ENCODE assay signal across 8 cellular contexts in the genomic region with DNA sequence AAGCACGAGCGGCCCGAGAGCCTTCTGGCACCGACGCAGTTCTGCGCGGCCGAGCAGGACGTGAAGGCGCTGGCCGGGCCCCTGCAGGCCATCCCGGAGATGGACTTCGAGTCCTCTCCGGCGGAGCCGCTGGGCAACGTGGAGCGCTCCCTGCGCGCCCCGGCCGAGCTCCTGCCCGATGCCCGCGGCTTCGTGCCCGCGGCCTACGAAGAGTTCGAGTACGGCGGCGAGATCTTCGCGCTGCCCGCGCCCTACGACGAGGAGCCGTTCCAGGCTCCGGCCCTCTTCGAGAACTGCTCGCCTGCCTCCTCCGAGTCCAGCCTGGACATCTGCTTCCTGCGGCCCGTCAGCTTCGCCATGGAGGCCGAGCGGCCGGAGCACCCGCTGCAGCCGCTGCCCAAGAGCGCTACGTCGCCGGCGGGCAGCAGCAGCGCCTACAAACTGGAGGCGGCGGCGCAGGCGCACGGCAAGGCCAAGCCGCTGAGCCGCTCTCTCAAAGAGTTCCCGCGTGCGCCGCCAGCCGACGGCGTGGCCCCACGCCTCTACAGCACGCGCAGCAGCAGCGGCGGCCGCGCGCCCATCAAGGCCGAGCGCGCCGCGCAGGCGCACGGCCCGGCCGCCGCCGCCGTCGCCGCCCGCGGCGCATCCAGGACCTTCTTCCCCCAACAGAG.
DNase-seq lines count a peak whose midpoint lies in the region; ATAC-seq and TF ChIP-seq lines count a peak whose summit lies in the region.

No MANE protein-coding gene starts in this region.

- CTCF ChIA-PET in activated CD8-positive, alpha-beta T cell treated with anti-CD3 and anti-CD28 coated beads for 36 hours (lab: Charles Lee), result interaction anchor here (0.8 to 3.5 kb wide), 4 partner anchors 13 to 279 kb away, joined by 3 to 13 read pairs (median 8); no protein-coding TSS in a partner anchor

- ATAC-seq in HG02943 (IDR thresholded peaks at IDR 0.05; ENCODE audit: low read depth, unreplicated experiment) (peak; percentile 76), HG03378 (IDR thresholded peaks at IDR 0.05; ENCODE audit: unreplicated experiment) (no peak)
- ATAC-seq in activated CD8-positive, alpha-beta T cell treated with anti-CD3 and anti-CD28 coated beads for 36 hours, result peak; percentile 98

- peak; percentile 78 for DNase-seq in activated CD8-positive, alpha-beta T cell treated with anti-CD3 and anti-CD28 coated beads for 36 hours
- DNase-seq in mesendoderm, result peak; percentile 92
- peak; percentile 39 for DNase-seq in stimulated activated CD8-positive, alpha-beta memory T cell treated with anti-CD3 and anti-CD28 coated beads, Interleukin-12 subunit alpha, Interleukin-12 subunit beta, amount 100 ng/mL, for 24 hours (ENCODE audit: extremely low read depth)
- DNase-seq in AML-193 (lab: John Stamatoyannopoulos, UW), result no peak

- H3K56ac ChIP-seq in mesendoderm (ENCODE audit: low read length), result peak overlapping the region; percentile 88

- H3K36me3 ChIP-seq in ES-I3 (ENCODE audit: insufficient read depth, low read length) (no peaks in the 10 kb centered on the region), endocrine pancreas (ENCODE audit: control insufficient read depth, insufficient read depth, low read length) (no peaks in the 10 kb centered on the region), mesendoderm (ENCODE audit: control insufficient read depth, insufficient read depth, low read length) (no peaks in the 10 kb centered on the region)

- no peak overlapping the region for H3K27ac Mint-ChIP-seq in activated CD8-positive, alpha-beta T cell treated with anti-CD3 and anti-CD28 coated beads for 36 hours

- no peak overlapping the region for H2BK120ac ChIP-seq in mesendoderm (ENCODE audit: low read depth, low read length)

- no peaks in the 10 kb centered on the region for H3K79me1 ChIP-seq in mesendoderm (ENCODE audit: low read length)

- no peak overlapping the region for H3K4ac ChIP-seq in mesendoderm (ENCODE audit: low read depth, low read length)

- H3K9me3 ChIP-seq in ES-I3 (ENCODE audit: control insufficient read depth, insufficient read depth, low read length) (no peaks in the 10 kb centered on the region), endocrine pancreas (ENCODE audit: control insufficient read depth, low read length) (no peaks in the 10 kb centered on the region)

- H3K27me3 ChIP-seq in endocrine pancreas (ENCODE audit: control insufficient read depth, insufficient read depth, low read length), result no peaks in the 10 kb centered on the region
- no peaks in the 10 kb centered on the region for H3K27me3 ChIP-seq in mesendoderm (ENCODE audit: insufficient read depth, low read length, poor library complexity)

- intact Hi-C loops in activated CD8-positive, alpha-beta T cell treated with anti-CD3 and anti-CD28 coated beads for 36 hours (cut with micrococcal nuclease), result no loop called here

- no peaks in the 10 kb centered on the region for H3K4me1 Mint-ChIP-seq in activated CD8-positive, alpha-beta T cell treated with anti-CD3 and anti-CD28 coated beads for 36 hours (ENCODE audit: low read depth)

- H3K4me1 ChIP-seq in ES-I3 (ENCODE audit: insufficient read depth, low read length), result no peaks in the 10 kb centered on the region
- no peaks in the 10 kb centered on the region for H3K4me1 ChIP-seq in endocrine pancreas (ENCODE audit: control insufficient read depth, insufficient read depth, low read length)
- no peaks in the 10 kb centered on the region for H3K4me1 ChIP-seq in mesendoderm (ENCODE audit: control insufficient read depth, low read depth, low read length)

- no peak overlapping the region for H2AK5ac ChIP-seq in mesendoderm (ENCODE audit: low read length)

- H3K36me3 Mint-ChIP-seq in activated CD8-positive, alpha-beta T cell treated with anti-CD3 and anti-CD28 coated beads for 36 hours (ENCODE audit: low read depth), result no peaks in the 10 kb centered on the region

- no peaks in the 10 kb centered on the region for H3K79me2 ChIP-seq in mesendoderm (ENCODE audit: control insufficient read depth, insufficient read depth, low read length)

- H4K8ac ChIP-seq in mesendoderm (ENCODE audit: low read depth, low read length), result no peak overlapping the region

- no peak overlapping the region for H3K4me3 ChIP-seq in endocrine pancreas (ENCODE audit: control insufficient read depth, insufficient read depth, low read length)
- H3K4me3 ChIP-seq in mesendoderm (ENCODE audit: low read length), result no peak overlapping the region

- TF ChIP-seq CTCF in activated CD8-positive, alpha-beta T cell treated with anti-CD3 and anti-CD28 coated beads for 36 hours (IDR thresholded peaks at IDR 0.05), result no peak

- H3K23ac ChIP-seq in mesendoderm (ENCODE audit: low read length), result peak overlapping the region; percentile 57

- H3K4me3 Mint-ChIP-seq in activated CD8-positive, alpha-beta T cell treated with anti-CD3 and anti-CD28 coated beads for 36 hours, result peak overlapping the region; percentile 53

- H2BK15ac ChIP-seq in mesendoderm (replicated peaks; ENCODE audit: low read depth), result no peak overlapping the region

- WGBS in mesendoderm (ENCODE audit: extremely low coverage, insufficient coverage, low lambda C conversion rate), result no CpG with 5 or more reads among the region's 97 CpGs

- peak overlapping the region; percentile 42; the same call in 1 of the 2 replicates for H3K9ac ChIP-seq in ES-I3 (ENCODE audit: low read depth, low read length)
- H3K9ac ChIP-seq in endocrine pancreas (ENCODE audit: control insufficient read depth, insufficient read depth, low read length), result peak overlapping the region; percentile 33
- peak overlapping the region; percentile 61 for H3K9ac ChIP-seq in mesendoderm (ENCODE audit: low read length)

- H3K18ac ChIP-seq in mesendoderm (ENCODE audit: low read length), result no peak overlapping the region

- H3K27ac ChIP-seq in mesendoderm (ENCODE audit: low read depth, low read length), result no peak overlapping the region

- peak overlapping the region; percentile 74 for H3K4me2 ChIP-seq in mesendoderm (ENCODE audit: low read length)

- no peak overlapping the region for H2BK5ac ChIP-seq in mesendoderm (ENCODE audit: low read length)

- no peak overlapping the region for H4K5ac ChIP-seq in mesendoderm (ENCODE audit: low read length)

- no peaks in the 10 kb centered on the region for H3K9me3 Mint-ChIP-seq in activated CD8-positive, alpha-beta T cell treated with anti-CD3 and anti-CD28 coated beads for 36 hours

- POLR2A ChIA-PET in activated CD8-positive, alpha-beta T cell treated with anti-CD3 and anti-CD28 coated beads for 36 hours (lab: Charles Lee), result interaction anchor here (0.6 to 1.2 kb wide), 4 partner anchors 31 to 360 kb away, joined by 3 read pairs; no protein-coding TSS in a partner anchor

- H3K27me3 Mint-ChIP-seq in activated CD8-positive, alpha-beta T cell treated with anti-CD3 and anti-CD28 coated beads for 36 hours, result peaks cover 22% of the 10 kb centered on the region

Comparison
In these comparisons a context has a peak if more than half of its experiments do, and no peak if none do; other contexts are left out.
1. DNase-seq: peak in activated CD8-positive, alpha-beta T cell treated with anti-CD3 and anti-CD28 coated beads for 36 hours (single experiment), mesendoderm (single experiment) and stimulated activated CD8-positive, alpha-beta memory T cell treated with anti-CD3 and anti-CD28 coated beads, Interleukin-12 subunit alpha, Interleukin-12 subunit beta, amount 100 ng/mL, for 24 hours (single experiment); none in AML-193 (0 of 2).
2. Peak in every context shown above with its lines, with median percentiles within 50 percentile points of each other: H3K9ac ChIP-seq.